Comparison of ENCODE assay signal across 10 cellular contexts in genomic region chr7:157357129-157358040, GRCh38. TPM values are rescaled to one million over a fixed set of nuclear protein-coding genes. Genes with fewer than 3 reads are reported as not detected.
A peak's percentile ranks its signal among the peaks of the same experiment; 100 is the strongest.
DNase-seq lines count a peak whose midpoint lies in the region; ATAC-seq and TF ChIP-seq lines count a peak whose summit lies in the region.
"Had no signal": no experiment of that assay in that cellular context is flagged by ENCODE, and none has a peak within 500 bp of the region (broad histone marks: within the 10 kb centered on the region; RNA-seq: fewer than 3 reads in every experiment).

No MANE protein-coding gene starts in this region.

- no peak for TF ChIP-seq CTCF in spleen (IDR thresholded peaks at IDR 0.05 in 8 of 11, conservative IDR thresholded peaks at IDR 0.05 in 3 of 11)

- H3K36me3 ChIP-seq in spleen = peaks cover 0 to 62% (median 40%) of the 10 kb centered on the region in 6 donors

- no peaks in the 10 kb centered on the region for H3K27me3 ChIP-seq in spleen (replicated peaks in 1 of 7)

- intact Hi-C loops in spleen (cut with DNase I; ENCODE audit: low total_unique reads) = no loop called here

- peaks cover 59% of the 10 kb centered on the region for H3K4me1 Mint-ChIP-seq in activated T-cell treated with anti-CD3 and anti-CD28 coated beads, Interleukin-2, amount 50 U/mL, for 4 hours (ENCODE audit: low read depth)
- peaks cover 52% of the 10 kb centered on the region for H3K4me1 Mint-ChIP-seq in T-helper 1 cell treated with Interleukin-12 subunit alpha and Interleukin-12 subunit beta and Interleukin-4 antibody, amounts not matched to agents 30 μg/mL and 1 μg/mL, for 36 hours (ENCODE audit: low read depth)

- no peaks in the 10 kb centered on the region for H3K9me3 Mint-ChIP-seq in activated T-cell treated with anti-CD3 and anti-CD28 coated beads, Interleukin-2, amount 50 U/mL, for 4 hours
- no peaks in the 10 kb centered on the region for H3K9me3 Mint-ChIP-seq in T-helper 1 cell treated with Interleukin-12 subunit alpha and Interleukin-12 subunit beta and Interleukin-4 antibody, amounts not matched to agents 30 μg/mL and 1 μg/mL, for 36 hours

- H3K27me3 Mint-ChIP-seq in activated T-cell treated with anti-CD3 and anti-CD28 coated beads, Interleukin-2, amount 50 U/mL, for 4 hours (ENCODE audit: low read depth) = no peaks in the 10 kb centered on the region
- H3K27me3 Mint-ChIP-seq in T-helper 1 cell treated with Interleukin-12 subunit alpha and Interleukin-12 subunit beta and Interleukin-4 antibody, amounts not matched to agents 30 μg/mL and 1 μg/mL, for 36 hours (ENCODE audit: low read depth) = no peaks in the 10 kb centered on the region

- WGBS in spleen, 5 donors = 62 to 82% (median 72%) methylated on average over 15 to 22 of the region's 24 CpGs

- H3K27ac ChIP-seq in spleen = peak overlapping the region in 5 of 8 donors; percentile 15 to 63 (median 38)
- H3K27ac ChIP-seq: C4-2B had no signal

- ATAC-seq in activated T-cell treated with anti-CD3 and anti-CD28 coated beads, Interleukin-2, amount 50 U/mL, for 4 hours = peak; percentile 44 to 52
- ATAC-seq in HG02588 (IDR thresholded peaks at IDR 0.05; ENCODE audit: unreplicated experiment) = peak; percentile 87

- no peak overlapping the region for H3K4me3 Mint-ChIP-seq in activated T-cell treated with anti-CD3 and anti-CD28 coated beads, Interleukin-2, amount 50 U/mL, for 4 hours
- no peak overlapping the region for H3K4me3 Mint-ChIP-seq in T-helper 1 cell treated with Interleukin-12 subunit alpha and Interleukin-12 subunit beta and Interleukin-4 antibody, amounts not matched to agents 30 μg/mL and 1 μg/mL, for 36 hours

- TF ChIP-seq POLR2A in spleen (IDR thresholded peaks at IDR 0.05) = no peak

- peaks cover 28% of the 10 kb centered on the region for H3K36me3 Mint-ChIP-seq in activated T-cell treated with anti-CD3 and anti-CD28 coated beads, Interleukin-2, amount 50 U/mL, for 4 hours (ENCODE audit: insufficient read depth)
- peaks cover 27% of the 10 kb centered on the region for H3K36me3 Mint-ChIP-seq in T-helper 1 cell treated with Interleukin-12 subunit alpha and Interleukin-12 subunit beta and Interleukin-4 antibody, amounts not matched to agents 30 μg/mL and 1 μg/mL, for 36 hours (ENCODE audit: low read depth)

- peaks cover 19 to 72% (median 57%) of the 10 kb centered on the region in 6 donors for H3K4me1 ChIP-seq in spleen

- peak overlapping the region in 1 of 8 donors; percentile 27 for H3K4me3 ChIP-seq in spleen

- H3K9me3 ChIP-seq in spleen = no peaks in the 10 kb centered on the region

- peak overlapping the region; percentile 32 for H3K27ac Mint-ChIP-seq in T-helper 1 cell treated with Interleukin-12 subunit alpha and Interleukin-12 subunit beta and Interleukin-4 antibody, amounts not matched to agents 30 μg/mL and 1 μg/mL, for 36 hours

- no peak for DNase-seq in activated T-cell treated with anti-CD3 and anti-CD28 coated beads, Interleukin-2, amount 50 U/mL, for 4 hours
- no peak for DNase-seq in activated T-cell treated with anti-CD3 and anti-CD28 coated beads for 4 hours
- no peak for DNase-seq in spleen
- no peak for DNase-seq in NOMO-1 treated with dmso at 0.1 percent for 144 hours (lab: John Stamatoyannopoulos, UW; ENCODE audit: unreplicated experiment)
- no peak for DNase-seq in HuH-7.5 (ENCODE audit: low spot score)
- no peak for DNase-seq in dermis blood vessel endothelial cell
- DNase-seq: activated naive CD4-positive, alpha-beta T cell treated with Interleukin-2 at 50 U/mL for 16 hours had no signal

RNA-seq across cellular contexts. Expression of gene DNAJB6, which starts 20.6 kb away (rescaled TPM):
- total RNA-seq in activated T-cell treated with anti-CD3 and anti-CD28 coated beads, Interleukin-2, amount 50 U/mL, for 4 hours = 100 to 1,000 TPM; 107 to 129 (median 117) TPM
- total RNA-seq in spleen = 100 to 1,000 TPM in 2 of 7 donors, 10 to 100 TPM in 5; 84.8 to 115 (median 95.9) TPM
- 10 to 100 TPM; 37.7 to 70.8 (median 49.5) TPM for polyA plus RNA-seq in spleen
- 119 and 155 TPM in 2 replicates for total RNA-seq in dermis blood vessel endothelial cell
